18 cellular contexts compared by ENCODE assay signal in genomic region chr9:110801426-110801825, GRCh38.
DNase-seq lines count a peak whose midpoint lies in the region; ATAC-seq and TF ChIP-seq lines count a peak whose summit lies in the region.
"Had no signal": no experiment of that assay in that cellular context is flagged by ENCODE, and none has a peak within 500 bp of the region (broad histone marks: within the 10 kb centered on the region; RNA-seq: fewer than 3 reads in every experiment).

No MANE protein-coding gene starts in this region.

- H3K36me3 Mint-ChIP-seq in osteocyte (ENCODE audit: unreplicated experiment), result no peaks in the 10 kb centered on the region
- H3K36me3 Mint-ChIP-seq: T-cell had no signal

- H2BK5ac ChIP-seq in IMR-90 (ENCODE audit: low read depth, low read length, poor library complexity, severe bottlenecking), result peak overlapping the region; percentile 96

- H2AFZ ChIP-seq in IMR-90 (replicated peaks; ENCODE audit: low read length, poor library complexity), result no peak overlapping the region

- 0 out of 2 replicates have a peak overlapping the region, but pooled peaks have one; percentile 98 for H4K91ac ChIP-seq in IMR-90 (ENCODE audit: insufficient read depth, low read depth, low read length)

- in situ Hi-C loops in IMR-90 (cut with MboI; ENCODE audit: low sequenced_read_pairs) (no loop called here), GM13976 (cut with MboI; ENCODE audit: low sequenced_read_pairs, unreplicated experiment) (no loop called here)

- CTCF ChIA-PET in IMR-90 (lab: Yijun Ruan, JAX), result interaction anchor here (1.4 kb wide), 1 partner anchor 103 kb away, joined by 3 read pairs; no protein-coding TSS in a partner anchor

- no peak for DNase-seq in IMR-90
- DNase-seq in NOMO-1 treated with dmso at 0.1 percent for 144 hours (lab: John Stamatoyannopoulos, UW; ENCODE audit: unreplicated experiment), result peak; percentile 36
- peak; percentile 58 for DNase-seq in dedifferentiated amniotic fluid mesenchymal stem cell (ENCODE audit: extremely low spot score)
- DNase-seq in osteocyte (ENCODE audit: extremely low spot score, unreplicated experiment), result no peak
- no peak for DNase-seq in NCI-H1105 (lab: John Stamatoyannopoulos, UW)
- DNase-seq in GM13976 (ENCODE audit: low spot score), result no peak
- DNase-seq: C1 segment of cervical spinal cord, Caco-2, NCI-H1105 treated with DMSO at 0.1 percent for 48 hours, NCI-H187 treated with DMSO at 0.1 percent for 48 hours, NCI-H446 treated with DMSO at 0.1 percent for 48 hours, NCI-H774, RPMI8226, T-cell had no signal

- no peaks in the 10 kb centered on the region for H4K20me1 ChIP-seq in IMR-90 (ENCODE audit: insufficient read depth, low read length)

- peak overlapping the region; percentile 91; the same call in 1 of the 2 replicates for H3K14ac ChIP-seq in IMR-90 (replicated peaks; ENCODE audit: low read depth, low read length)

- no peaks in the 10 kb centered on the region for H3K36me3 ChIP-seq in IMR-90 (ENCODE audit: control insufficient read depth, insufficient read depth, low read length)
- H3K36me3 ChIP-seq: HAP-1 had no signal

- no peak for TF ChIP-seq POLR2A in IMR-90 (IDR thresholded peaks at IDR 0.05; ENCODE audit: low read depth, low read length)

- H3K4me3 Mint-ChIP-seq in osteocyte (ENCODE audit: unreplicated experiment), result no peak overlapping the region
- H3K4me3 Mint-ChIP-seq: T-cell had no signal

- H2AK9ac ChIP-seq in IMR-90 (replicated peaks; ENCODE audit: low read depth, low read length, poor library complexity), result no peak overlapping the region

- H2BK120ac ChIP-seq in IMR-90 (ENCODE audit: low read depth, low read length), result peak overlapping the region; percentile 99

- WGBS in IMR-90 (ENCODE audit: extremely low coverage in 2 of 2, insufficient read length in 1 of 2), 2 experiments, result no CpG with 5 or more reads among the region's 1 CpG

- H3K27me3 ChIP-seq in IMR-90 (ENCODE audit: control insufficient read depth, insufficient read depth, low read length), result no peaks in the 10 kb centered on the region

- H3K27ac ChIP-seq in IMR-90 (ENCODE audit: insufficient read depth, low read length), result peak overlapping the region; percentile 93; the same call in 1 of the 2 replicates
- H3K27ac ChIP-seq: HL-60 had no signal

- peaks cover 19% of the 10 kb centered on the region for H3K4me1 ChIP-seq in IMR-90 (ENCODE audit: control insufficient read depth, insufficient read depth, low read length)
- H3K4me1 ChIP-seq: HAP-1 had no signal

- H3K23ac ChIP-seq in IMR-90 (ENCODE audit: low read depth, low read length), result no peak overlapping the region

- H3K4me3 ChIP-seq in IMR-90 (ENCODE audit: insufficient read depth, low read depth, low read length), result no peak overlapping the region
- H3K4me3 ChIP-seq: HAP-1, K562 had no signal

- H3K9me1 ChIP-seq in IMR-90 (ENCODE audit: insufficient read depth, low read length), result peaks cover 13% of the 10 kb centered on the region

- peaks cover 44% of the 10 kb centered on the region for H3K4me1 Mint-ChIP-seq in osteocyte (ENCODE audit: unreplicated experiment)
- H3K4me1 Mint-ChIP-seq: T-cell had no signal

- H3K4ac ChIP-seq in IMR-90 (ENCODE audit: low read depth, low read length), result peak overlapping the region; percentile 97

- peak overlapping the region; percentile 99; the same call in 1 of the 2 replicates for H4K5ac ChIP-seq in IMR-90 (ENCODE audit: low read depth, low read length)

- no peak for TF ChIP-seq RAD21 in IMR-90 (IDR thresholded peaks at IDR 0.05; ENCODE audit: low read length)

- peak overlapping the region; percentile 98 for H3K18ac ChIP-seq in IMR-90 (ENCODE audit: low read depth, low read length)

- peaks cover 4% of the 10 kb centered on the region for H3K9me3 Mint-ChIP-seq in osteocyte (ENCODE audit: unreplicated experiment)

- no peaks in the 10 kb centered on the region for H3K9me3 ChIP-seq in IMR-90 (ENCODE audit: control insufficient read depth, insufficient read depth, low read length)
- H3K9me3 ChIP-seq: Caco-2, HAP-1 had no signal

- dilution Hi-C loops in IMR-90 (cut with HindIII; ENCODE audit: low sequenced_read_pairs, unreplicated experiment), result loop anchor here (25.0 kb wide), 1 partner anchor 89 kb away; no protein-coding TSS in a partner anchor

- no peak overlapping the region for H2BK15ac ChIP-seq in IMR-90 (ENCODE audit: low read depth, low read length)

- TF ChIP-seq CTCF in IMR-90 (conservative IDR thresholded peaks at IDR 0.05; ENCODE audit: low read depth, low read length) (no peak), osteocyte (IDR thresholded peaks at IDR 0.05) (no peak), GM13976 (IDR thresholded peaks at IDR 0.05; ENCODE audit: borderline replicate concordance, control extremely low read depth, extremely low read depth, insufficient read depth, missing control alignments) (no peak)

- H4K8ac ChIP-seq in IMR-90 (ENCODE audit: low read depth in 2 of 2, low read length in 2 of 2), result peak overlapping the region; percentile 86 to 98; a peak in 3 of 4 replicates

- POLR2A ChIA-PET in IMR-90 (lab: Charles Lee; ENCODE audit: unreplicated experiment), result interaction anchor here (0.6 to 1.8 kb wide), 2 partner anchors 233 to 610 kb away, joined by 9 to 11 read pairs; no protein-coding TSS in a partner anchor

- H3K9ac ChIP-seq in IMR-90 (ENCODE audit: low read depth, low read length), result peak overlapping the region; percentile 40; the same call in 1 of the 2 replicates

- peak overlapping the region; percentile 100; the same call in 1 of the 2 replicates for H2BK20ac ChIP-seq in IMR-90 (ENCODE audit: low read depth, low read length)

- intact Hi-C loops in IMR-90 (cut with micrococcal nuclease), result no loop called here

- no peaks in the 10 kb centered on the region for H3K27me3 Mint-ChIP-seq in osteocyte (ENCODE audit: unreplicated experiment)
- H3K27me3 Mint-ChIP-seq: T-cell had no signal

- H3K27ac Mint-ChIP-seq in osteocyte (ENCODE audit: unreplicated experiment), result peak overlapping the region; percentile 80
- H3K27ac Mint-ChIP-seq: T-cell had no signal

- H3K4me2 ChIP-seq in IMR-90 (ENCODE audit: low read depth, low read length), result peak overlapping the region; percentile 18; the same call in 1 of the 2 replicates

- ATAC-seq in IMR-90 (ENCODE audit: low read depth) (peak; percentile 6; the same call in 1 of the 2 replicates), HG02678 (IDR thresholded peaks at IDR 0.05; ENCODE audit: unreplicated experiment) (no peak)
- ATAC-seq: K562, T-cell had no signal

- peak overlapping the region; percentile 76; the same call in 1 of the 2 replicates for H3K56ac ChIP-seq in IMR-90 (ENCODE audit: extremely low read depth, insufficient read depth, low read length)

- H2AK5ac ChIP-seq in IMR-90 (ENCODE audit: low read depth, low read length), result no peak overlapping the region

- H3K79me1 ChIP-seq in IMR-90 (ENCODE audit: low read depth in 1 of 2, low read length in 2 of 2), result peaks cover 15 to 26% of the 10 kb centered on the region in 2 experiments

- BruUV-seq in IMR-90 (replicated peaks; lab: Mats Ljungman, UMichigan), result no TSS peak

TF ChIP-seq in IMR-90, 13 proteins besides CTCF, POLR2A, EP300 and RAD21:
- TF ChIP-seq CEBPB (IDR thresholded peaks at IDR 0.05; ENCODE audit: low read depth, low read length), result no peak
- TF ChIP-seq FOS (IDR thresholded peaks at IDR 0.05; ENCODE audit: low read depth, low read length), result no peak
- no peak for TF ChIP-seq BHLHE40 (IDR thresholded peaks at IDR 0.05; ENCODE audit: low read depth, low read length)
- no peak for TF ChIP-seq ELK1 (IDR thresholded peaks at IDR 0.05; ENCODE audit: borderline replicate concordance, low read depth, low read length)
- TF ChIP-seq SMC3 (IDR thresholded peaks at IDR 0.05; ENCODE audit: low read depth, low read length), result no peak
- TF ChIP-seq MAZ (IDR thresholded peaks at IDR 0.05; ENCODE audit: borderline replicate concordance, low read depth, low read length), result no peak
- no peak for TF ChIP-seq RCOR1 (IDR thresholded peaks at IDR 0.05; ENCODE audit: insufficient replicate concordance, low read length)
- no peak for TF ChIP-seq MAFK (IDR thresholded peaks at IDR 0.05; ENCODE audit: low read depth, low read length)
- TF ChIP-seq MXI1 (IDR thresholded peaks at IDR 0.05; ENCODE audit: borderline replicate concordance, low read depth, low read length), result no peak
- TF ChIP-seq CHD1 (IDR thresholded peaks at IDR 0.05; ENCODE audit: low read depth, low read length), result no peak
- no peak for TF ChIP-seq RFX5 (IDR thresholded peaks at IDR 0.05; ENCODE audit: low read depth, low read length)

Comparison
In these comparisons a context has a peak if more than half of its experiments do, and no peak if none do; other contexts are left out.
1. DNase-seq: peak in NOMO-1 treated with dmso at 0.1 percent for 144 hours (single experiment) and dedifferentiated amniotic fluid mesenchymal stem cell (single experiment); none in IMR-90 (single experiment), osteocyte (single experiment), NCI-H1105 (single experiment) and GM13976 (single experiment).